Comparison of ENCODE assay signal across 1 cellular context in genomic region chr15:64816452-64816851, GRCh38.
A peak's percentile ranks its signal among the peaks of the same experiment; 100 is the strongest.
TF ChIP-seq lines count a peak whose summit lies in the region.

No MANE protein-coding gene starts in this region.

TF ChIP-seq in HepG2, 621 proteins besides CTCF, POLR2A, EP300 and RAD21 (continues in another document):
- TF ChIP-seq TAF1 (CRISPR knock-in tag; IDR thresholded peaks at IDR 0.05) (peak; percentile 29; the same call in 1 of the 2 replicates), ERF (CRISPR knock-in tag; IDR thresholded peaks at IDR 0.05) (0 out of 2 replicates have a peak, but pooled peaks have one; percentile 23), WIZ (CRISPR knock-in tag; IDR thresholded peaks at IDR 0.05) (0 out of 2 replicates have a peak, but pooled peaks have one; percentile 52), POLR2AphosphoS2 (IDR thresholded peaks at IDR 0.05; ENCODE audit: low read depth, low read length) (no peak), XRCC5 (optimal IDR thresholded peaks at IDR 0.05; ENCODE audit: low read length) (peak; percentile 65), KDM1A (CRISPR knock-in tag; IDR thresholded peaks at IDR 0.05) (peak; percentile 63; the same call in 1 of the 2 replicates), REPIN1 (CRISPR knock-in tag; IDR thresholded peaks at IDR 0.05; ENCODE audit: borderline replicate concordance, low read depth) (0 out of 2 replicates have a peak, but pooled peaks have one; percentile 47), ESRRA (CRISPR knock-in tag; IDR thresholded peaks at IDR 0.05; ENCODE audit: low read depth) (0 out of 2 replicates have a peak, but pooled peaks have one; percentile 66), KMT2B (CRISPR knock-in tag; IDR thresholded peaks at IDR 0.05) (peak; percentile 45; the same call in 1 of the 2 replicates), ZNF883 (CRISPR knock-in tag; IDR thresholded peaks at IDR 0.05; ENCODE audit: not compliant biosample characterization) (no peak), ZSCAN31 (CRISPR knock-in tag; IDR thresholded peaks at IDR 0.05; ENCODE audit: low read depth) (no peak), ZBTB7A (CRISPR knock-in tag; IDR thresholded peaks at IDR 0.05) (peak; percentile 63), NONO (IDR thresholded peaks at IDR 0.05) (no peak), NONO (CRISPR knock-in tag; conservative IDR thresholded peaks at IDR 0.05) (peak; percentile 90), GABPB1 (CRISPR knock-in tag; IDR thresholded peaks at IDR 0.05) (peak; percentile 52; the same call in 1 of the 2 replicates), HDAC1 (CRISPR knock-in tag; IDR thresholded peaks at IDR 0.05) (peak; percentile 60; the same call in 1 of the 2 replicates), ZNF619 (CRISPR knock-in tag; IDR thresholded peaks at IDR 0.05) (0 out of 2 replicates have a peak, but pooled peaks have one; percentile 65), ARID5B (CRISPR knock-in tag; IDR thresholded peaks at IDR 0.05) (peak; percentile 38; the same call in 1 of the 2 replicates), PHF21A (CRISPR knock-in tag; IDR thresholded peaks at IDR 0.05) (peak; percentile 46), ZBTB38 (CRISPR knock-in tag; IDR thresholded peaks at IDR 0.05) (peak; percentile 63), HMG20B (CRISPR knock-in tag; conservative IDR thresholded peaks at IDR 0.05) (no peak), ZNF281 (CRISPR knock-in tag; IDR thresholded peaks at IDR 0.05; ENCODE audit: borderline replicate concordance) (peak; percentile 49; the same call in 1 of the 2 replicates), MED1 (CRISPR knock-in tag; IDR thresholded peaks at IDR 0.05) (peak; percentile 23; the same call in 1 of the 2 replicates), RARA (CRISPR knock-in tag; IDR thresholded peaks at IDR 0.05) (peak; percentile 50), ZNF574 (CRISPR knock-in tag; IDR thresholded peaks at IDR 0.05) (peak; percentile 38; the same call in 1 of the 2 replicates), SALL1 (CRISPR knock-in tag; IDR thresholded peaks at IDR 0.05) (peak; percentile 55; the same call in 1 of the 2 replicates), KMT2A (CRISPR knock-in tag; IDR thresholded peaks at IDR 0.05) (0 out of 2 replicates have a peak, but pooled peaks have one; percentile 39), NCOR1 (IDR thresholded peaks at IDR 0.05; ENCODE audit: borderline replicate concordance, low read length) (peak; percentile 70; the same call in 1 of the 2 replicates), ARID4A (CRISPR knock-in tag; IDR thresholded peaks at IDR 0.05; ENCODE audit: borderline replicate concordance) (peak; percentile 49; the same call in 1 of the 2 replicates), TGIF2 (CRISPR knock-in tag; IDR thresholded peaks at IDR 0.05) (0 out of 2 replicates have a peak, but pooled peaks have one; percentile 25), RBFOX2 (IDR thresholded peaks at IDR 0.05; ENCODE audit: low read depth, low read length) (peak; percentile 58), HOXA7 (CRISPR knock-in tag; IDR thresholded peaks at IDR 0.05) (no peak), MEF2D (CRISPR knock-in tag; IDR thresholded peaks at IDR 0.05) (no peak), JUND (CRISPR knock-in tag; IDR thresholded peaks at IDR 0.05) (no peak), RNF2 (conservative IDR thresholded peaks at IDR 0.05; ENCODE audit: low read depth) (0 out of 2 replicates have a peak, but pooled peaks have one; percentile 56), ZFP82 (CRISPR knock-in tag; IDR thresholded peaks at IDR 0.05; ENCODE audit: borderline replicate concordance) (no peak), ZKSCAN1 (IDR thresholded peaks at IDR 0.05; ENCODE audit: low read length) (no peak), ZNF549 (CRISPR knock-in tag; IDR thresholded peaks at IDR 0.05) (no peak), ELF3 (CRISPR knock-in tag; IDR thresholded peaks at IDR 0.05) (peak; percentile 36; the same call in 1 of the 2 replicates), MED13 (CRISPR knock-in tag; IDR thresholded peaks at IDR 0.05) (no peak), ZNF121 (CRISPR knock-in tag; IDR thresholded peaks at IDR 0.05) (peak; percentile 46; the same call in 1 of the 2 replicates), HNRNPUL1 (IDR thresholded peaks at IDR 0.05; ENCODE audit: low read depth, low read length) (no peak), DMAP1 (CRISPR knock-in tag; IDR thresholded peaks at IDR 0.05) (peak; percentile 87), DNMT1 (CRISPR knock-in tag; IDR thresholded peaks at IDR 0.05) (peak; percentile 50; the same call in 1 of the 2 replicates), SAP130 (CRISPR knock-in tag; IDR thresholded peaks at IDR 0.05; ENCODE audit: low read depth) (peak; percentile 32; the same call in 1 of the 2 replicates), ZC3H13 (CRISPR knock-in tag; IDR thresholded peaks at IDR 0.05) (0 out of 2 replicates have a peak, but pooled peaks have one; percentile 61), HNRNPL (IDR thresholded peaks at IDR 0.05; ENCODE audit: low read depth, low read length) (peak; percentile 89), YEATS2 (CRISPR knock-in tag; IDR thresholded peaks at IDR 0.05; ENCODE audit: borderline replicate concordance) (peak; percentile 54; the same call in 1 of the 2 replicates), SP4 (CRISPR knock-in tag; IDR thresholded peaks at IDR 0.05) (no peak)
- TF ChIP-seq, protein P1, sequence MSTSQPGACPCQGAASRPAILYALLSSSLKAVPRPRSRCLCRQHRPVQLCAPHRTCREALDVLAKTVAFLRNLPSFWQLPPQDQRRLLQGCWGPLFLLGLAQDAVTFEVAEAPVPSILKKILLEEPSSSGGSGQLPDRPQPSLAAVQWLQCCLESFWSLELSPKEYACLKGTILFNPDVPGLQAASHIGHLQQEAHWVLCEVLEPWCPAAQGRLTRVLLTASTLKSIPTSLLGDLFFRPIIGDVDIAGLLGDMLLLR (CRISPR knock-in tag; IDR thresholded peaks at IDR 0.05) = peak; percentile 16; the same call in 1 of the 2 replicates
- TF ChIP-seq, protein P2, sequence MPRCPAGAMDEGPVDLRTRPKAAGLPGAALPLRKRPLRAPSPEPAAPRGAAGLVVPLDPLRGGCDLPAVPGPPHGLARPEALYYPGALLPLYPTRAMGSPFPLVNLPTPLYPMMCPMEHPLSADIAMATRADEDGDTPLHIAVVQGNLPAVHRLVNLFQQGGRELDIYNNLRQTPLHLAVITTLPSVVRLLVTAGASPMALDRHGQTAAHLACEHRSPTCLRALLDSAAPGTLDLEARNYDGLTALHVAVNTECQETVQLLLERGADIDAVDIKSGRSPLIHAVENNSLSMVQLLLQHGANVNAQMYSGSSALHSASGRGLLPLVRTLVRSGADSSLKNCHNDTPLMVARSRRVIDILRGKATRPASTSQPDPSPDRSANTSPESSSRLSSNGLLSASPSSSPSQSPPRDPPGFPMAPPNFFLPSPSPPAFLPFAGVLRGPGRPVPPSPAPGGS (CRISPR knock-in tag; IDR thresholded peaks at IDR 0.05) = no peak
- TF ChIP-seq, protein P3, sequence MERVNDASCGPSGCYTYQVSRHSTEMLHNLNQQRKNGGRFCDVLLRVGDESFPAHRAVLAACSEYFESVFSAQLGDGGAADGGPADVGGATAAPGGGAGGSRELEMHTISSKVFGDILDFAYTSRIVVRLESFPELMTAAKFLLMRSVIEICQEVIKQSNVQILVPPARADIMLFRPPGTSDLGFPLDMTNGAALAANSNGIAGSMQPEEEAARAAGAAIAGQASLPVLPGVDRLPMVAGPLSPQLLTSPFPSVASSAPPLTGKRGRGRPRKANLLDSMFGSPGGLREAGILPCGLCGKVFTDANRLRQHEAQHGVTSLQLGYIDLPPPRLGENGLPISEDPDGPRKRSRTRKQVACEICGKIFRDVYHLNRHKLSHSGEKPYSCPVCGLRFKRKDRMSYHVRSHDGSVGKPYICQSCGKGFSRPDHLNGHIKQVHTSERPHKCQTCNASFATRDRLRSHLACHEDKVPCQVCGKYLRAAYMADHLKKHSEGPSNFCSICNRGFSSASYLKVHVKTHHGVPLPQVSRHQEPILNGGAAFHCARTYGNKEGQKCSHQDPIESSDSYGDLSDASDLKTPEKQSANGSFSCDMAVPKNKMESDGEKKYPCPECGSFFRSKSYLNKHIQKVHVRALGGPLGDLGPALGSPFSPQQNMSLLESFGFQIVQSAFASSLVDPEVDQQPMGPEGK (CRISPR knock-in tag; IDR thresholded peaks at IDR 0.05) = peak; percentile 52; the same call in 1 of the 2 replicates
